8 cellular contexts compared by ENCODE assay signal in the genomic region with DNA sequence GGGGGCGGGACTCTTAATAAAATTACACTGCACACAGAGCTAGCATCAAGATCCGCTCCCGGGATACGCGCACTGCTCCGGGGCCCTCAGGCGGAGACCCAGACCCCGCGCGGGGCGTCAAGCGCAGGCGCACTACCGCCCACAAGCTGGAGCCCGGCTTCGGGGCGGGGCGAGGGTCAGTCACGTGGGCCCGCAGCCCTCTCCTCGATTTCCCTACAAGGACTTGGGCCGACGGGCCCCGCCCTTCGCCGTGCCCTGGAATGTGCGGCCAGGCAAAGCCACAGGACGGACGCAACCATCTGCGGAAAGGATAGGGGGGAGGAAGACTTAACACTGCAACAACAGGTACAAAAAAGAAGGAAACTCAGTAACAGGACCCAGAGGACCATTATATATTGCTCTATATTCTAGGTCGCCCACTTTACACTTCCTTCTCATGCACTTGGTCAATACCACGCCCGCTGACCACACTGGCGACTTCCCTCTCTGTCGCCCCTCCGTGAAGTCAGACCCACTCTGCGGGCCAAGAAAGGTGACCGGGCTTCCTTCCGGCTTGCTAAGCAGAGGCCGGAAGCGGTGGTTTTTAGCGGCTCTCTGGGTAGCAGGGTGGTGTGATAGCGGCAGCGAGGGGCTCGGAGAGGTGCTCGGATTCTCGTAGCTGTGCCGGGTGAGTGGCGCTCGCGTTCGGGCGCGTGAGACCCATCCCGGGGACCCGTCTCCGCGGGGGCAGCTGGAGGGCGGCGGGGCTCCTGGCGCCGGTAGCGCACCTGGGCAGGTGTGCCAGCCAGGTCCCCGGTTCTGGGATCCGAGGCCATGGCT.
DNase-seq lines count a peak whose midpoint lies in the region; ATAC-seq and TF ChIP-seq lines count a peak whose summit lies in the region.

A gene (plus strand): TSS at position 559 of the 819 bp plus-strand sequence. CDS start 5,447 bp downstream, outside the sequence.

- TF ChIP-seq CTCF in AG09319 (IDR thresholded peaks at IDR 0.05; ENCODE audit: low read depth, low read length): no peak

- DNase-seq in AG09319 (ENCODE audit: extremely low read depth, low read depth) (peak; percentile 97), NCI-H446 treated with DMSO at 0.1 percent for 48 hours (lab: John Stamatoyannopoulos, UW) (peak; percentile 93), cerebellar cortex (ENCODE audit: low spot score) (peak; percentile 97), iris pigment epithelial cell (ENCODE audit: low read depth) (peak; percentile 99)
- DNase-seq in stimulated activated CD4-positive, alpha-beta T cell treated with anti-CD3 and anti-CD28 coated beads, Interleukin-12 subunit alpha, Interleukin-12 subunit beta, amount 100 ng/mL, for 4 hours: peak; percentile 95

- ATAC-seq in GM19035 (IDR thresholded peaks at IDR 0.05; ENCODE audit: unreplicated experiment) (peak; percentile 85), HG03354 (IDR thresholded peaks at IDR 0.05; ENCODE audit: poor library complexity, severe bottlenecking, unreplicated experiment) (peak; percentile 87)
- peak; percentile 82 to 84 for ATAC-seq in activated CD4-positive, CD25-positive, alpha-beta regulatory T cell treated with anti-CD3 and anti-CD28 coated beads, Interleukin-2, amount 50 U/mL, for 24 hours

Comparison
In these comparisons a context has a peak if more than half of its experiments do, and no peak if none do; other contexts are left out.
1. Peak in every context shown above with its lines: DNase-seq and ATAC-seq.